Comparison of ENCODE assay signal across 8 cellular contexts in genomic region chr16:29805232-29806095, GRCh38. TPM values are rescaled to one million over a fixed set of nuclear protein-coding genes. Genes with fewer than 3 reads are reported as not detected.
A peak's percentile ranks its signal among the peaks of the same experiment; 100 is the strongest.
DNase-seq lines count a peak whose midpoint lies in the region; ATAC-seq and TF ChIP-seq lines count a peak whose summit lies in the region.

No MANE protein-coding gene starts in this region.

- H3K27me3 ChIP-seq in prostate gland (replicated peaks; ENCODE audit: insufficient read depth) = no peaks in the 10 kb centered on the region

- intact Hi-C loops in left ventricle myocardium superior (cut with micrococcal nuclease) = no loop called here
- intact Hi-C loops in prostate gland (cut with DNase I) = loop anchor here (10.0 kb wide), 1 partner anchor 849 kb away; the partner anchor contains the start of genes FBRS and PRR14

- under 1% methylated on average over 78 of the region's 103 CpGs for WGBS in prostate gland

- TF ChIP-seq POLR2A in prostate gland (IDR thresholded peaks at IDR 0.05) = peak; percentile 81

- peak overlapping the region; percentile 97 to 98 for H3K27ac ChIP-seq in prostate gland

- H3K36me3 ChIP-seq in prostate gland = peaks cover 0 to 2% of the 10 kb centered on the region in 2 donors

- H3K9me3 ChIP-seq in prostate gland = no peaks in the 10 kb centered on the region

- H3K4me3 ChIP-seq in prostate gland = peak overlapping the region; percentile 63 to 68

- peak; percentile 95 for DNase-seq in NCI-H1694 (lab: John Stamatoyannopoulos, UW)
- peak; percentile 95 to 99 (median 98) for DNase-seq in T-helper 2 cell
- DNase-seq in anterior cingulate cortex (lab: John Stamatoyannopoulos, UW) = peak; percentile 88 to 100 (median 97)
- DNase-seq in left ventricle myocardium superior = peak; percentile 99
- peak; percentile 97 for DNase-seq in prostate gland (ENCODE audit: low spot score)
- peak; percentile 98 for DNase-seq in ureter (ENCODE audit: low spot score)

- ATAC-seq in GM18498 (IDR thresholded peaks at IDR 0.05; ENCODE audit: unreplicated experiment) = peak; percentile 62
- ATAC-seq in HG02884 (IDR thresholded peaks at IDR 0.05; ENCODE audit: unreplicated experiment) = peak; percentile 40
- peak; percentile 88 for ATAC-seq in left ventricle myocardium superior

- H3K4me1 ChIP-seq in prostate gland (replicated peaks) = peaks cover 18% of the 10 kb centered on the region

- TF ChIP-seq CTCF in prostate gland (IDR thresholded peaks at IDR 0.05) = peak in 2 of 4 experiments; percentile 24 to 44

RNA-seq across cellular contexts. Expression of gene MAZ, which starts 0.9 kb away (rescaled TPM):
- total RNA-seq in left ventricle myocardium superior (101 TPM), prostate gland (100 to 1,000 TPM; 180 to 188 TPM), ureter (143 TPM)

RNA-seq across cellular contexts. Expression of gene PRRT2, which starts 6.5 kb away (rescaled TPM):
- total RNA-seq in left ventricle myocardium superior (3.1 TPM), prostate gland (10 to 100 TPM in 1 of 2 donors, 1 to 10 TPM in 1; 6.6 to 19.2 TPM), ureter (10.6 TPM)

RNA-seq across cellular contexts. Expression of gene PAGR1, which starts 10.5 kb away (rescaled TPM):
- total RNA-seq in left ventricle myocardium superior (16.2 TPM), prostate gland (10 to 100 TPM; 64.3 to 64.4 TPM), ureter (20.7 TPM)

RNA-seq across cellular contexts. Expression of gene MVP, which starts 14.8 kb away (rescaled TPM):
- total RNA-seq in left ventricle myocardium superior (47.0 TPM), prostate gland (100 to 1,000 TPM in 1 of 2 donors, 10 to 100 TPM in 1; 59.3 to 247 TPM), ureter (158 TPM)

RNA-seq across cellular contexts. Expression of gene KIF22, which starts 14.9 kb away (rescaled TPM):
- total RNA-seq in left ventricle myocardium superior = 55.2 TPM
- total RNA-seq in prostate gland = 10 to 100 TPM; 58.5 to 89.6 TPM
- 34.3 TPM for total RNA-seq in ureter

Comparison
In these comparisons a context has a peak if more than half of its experiments do, and no peak if none do; other contexts are left out.
1. Peak in every context shown above with its lines: DNase-seq, ATAC-seq, H3K4me3 ChIP-seq and H3K27ac ChIP-seq.